In genomic region chr6:71588490-71588889, GRCh38 we compare ENCODE assay signal across 17 cellular contexts.
DNase-seq lines count a peak whose midpoint lies in the region; ATAC-seq and TF ChIP-seq lines count a peak whose summit lies in the region.
"Had no signal": no experiment of that assay in that cellular context is flagged by ENCODE, and none has a peak within 500 bp of the region (broad histone marks: within the 10 kb centered on the region; RNA-seq: fewer than 3 reads in every experiment).

No MANE protein-coding gene starts in this region.

- no peaks in the 10 kb centered on the region for H3K4me1 Mint-ChIP-seq in endodermal cell

- H3K27me3 Mint-ChIP-seq in endodermal cell (ENCODE audit: insufficient read depth): peaks cover 2% of the 10 kb centered on the region

- BruUV-seq in IMR-90 (replicated peaks; lab: Mats Ljungman, UMichigan): no TSS peak

- H3K23ac ChIP-seq in IMR-90 (ENCODE audit: low read depth, low read length): no peak overlapping the region

- dilution Hi-C loops in IMR-90 (cut with HindIII; ENCODE audit: low sequenced_read_pairs, unreplicated experiment): no loop called here

- H3K27ac ChIP-seq in IMR-90 (ENCODE audit: insufficient read depth, low read length) (no peak overlapping the region), endodermal cell (ENCODE audit: low read depth, low read length) (no peak overlapping the region), osteoblast (ENCODE audit: low read depth, low read length) (no peak overlapping the region), upper lobe of right lung (no peak overlapping the region), RWPE1 (no peak overlapping the region), right lobe of liver (no peak overlapping the region)
- H3K27ac ChIP-seq: C4-2B had no signal

- no peak overlapping the region for H3K4me3 ChIP-seq in IMR-90 (ENCODE audit: insufficient read depth, low read depth, low read length)
- no peak overlapping the region for H3K4me3 ChIP-seq in endodermal cell (ENCODE audit: low read length)
- peak overlapping the region; percentile 21 for H3K4me3 ChIP-seq in osteoblast (ENCODE audit: insufficient read depth, low read length)
- H3K4me3 ChIP-seq in upper lobe of right lung: no peak overlapping the region
- H3K4me3 ChIP-seq in right lobe of liver: no peak overlapping the region

- no peak overlapping the region for H4K5ac ChIP-seq in IMR-90 (ENCODE audit: low read depth, low read length)

- H3K27ac Mint-ChIP-seq in endodermal cell: no peak overlapping the region

- H3K14ac ChIP-seq in IMR-90 (replicated peaks; ENCODE audit: low read depth, low read length): no peak overlapping the region

- H3K27me3 ChIP-seq in IMR-90 (ENCODE audit: control insufficient read depth, insufficient read depth, low read length) (peaks cover 2% of the 10 kb centered on the region; the same call in 1 of the 2 replicates), endodermal cell (ENCODE audit: control insufficient read depth, insufficient read depth, low read length, poor library complexity, severe bottlenecking) (no peaks in the 10 kb centered on the region), osteoblast (ENCODE audit: insufficient read depth, low read length) (no peaks in the 10 kb centered on the region), upper lobe of right lung (no peaks in the 10 kb centered on the region), right lobe of liver (no peaks in the 10 kb centered on the region)

- intact Hi-C loops in IMR-90 (cut with micrococcal nuclease): no loop called here
- intact Hi-C loops in upper lobe of right lung (cut with DNase I): no loop called here
- intact Hi-C loops in right lobe of liver (cut with DNase I): no loop called here

- no peaks in the 10 kb centered on the region for H3K79me2 ChIP-seq in osteoblast (ENCODE audit: insufficient read depth, low read length)

- POLR2A ChIA-PET in IMR-90 (lab: Charles Lee; ENCODE audit: unreplicated experiment): no interaction called here
- POLR2A ChIA-PET in RWPE1 (lab: Yijun Ruan, JAX; ENCODE audit: low non-redundant PET): no interaction called here

- H3K9me3 Mint-ChIP-seq in endodermal cell: peaks cover 2% of the 10 kb centered on the region

- TF ChIP-seq CTCF in IMR-90 (conservative IDR thresholded peaks at IDR 0.05; ENCODE audit: low read depth, low read length) (no peak), endodermal cell (conservative IDR thresholded peaks at IDR 0.05) (no peak), osteoblast (IDR thresholded peaks at IDR 0.05; ENCODE audit: extremely low read depth, low read depth, low read length) (no peak), upper lobe of right lung (IDR thresholded peaks at IDR 0.05) (no peak), RWPE1 (conservative IDR thresholded peaks at IDR 0.05; ENCODE audit: low read depth) (no peak), right lobe of liver (IDR thresholded peaks at IDR 0.05) (no peak)

- H3K9ac ChIP-seq in IMR-90 (ENCODE audit: low read depth, low read length) (no peak overlapping the region), endodermal cell (ENCODE audit: extremely low read depth, low read length, poor library complexity, severe bottlenecking) (no peak overlapping the region)

- no peaks in the 10 kb centered on the region for H4K20me1 ChIP-seq in IMR-90 (ENCODE audit: insufficient read depth, low read length)
- no peaks in the 10 kb centered on the region for H4K20me1 ChIP-seq in osteoblast (ENCODE audit: insufficient read depth, low read length)

- TF ChIP-seq POLR2A in IMR-90 (IDR thresholded peaks at IDR 0.05; ENCODE audit: low read depth, low read length) (no peak), right lobe of liver (IDR thresholded peaks at IDR 0.05) (no peak)

- CTCF ChIA-PET in IMR-90 (lab: Yijun Ruan, JAX): no interaction called here
- CTCF ChIA-PET in RWPE1 (lab: Yijun Ruan, JAX): no interaction called here

- TF ChIP-seq RAD21 in IMR-90 (IDR thresholded peaks at IDR 0.05; ENCODE audit: low read length): no peak

- H2AFZ ChIP-seq in IMR-90 (replicated peaks; ENCODE audit: low read length, poor library complexity) (peak overlapping the region; percentile 58), osteoblast (ENCODE audit: low read length) (peak overlapping the region; percentile 29)

- no peaks in the 10 kb centered on the region for H3K9me1 ChIP-seq in IMR-90 (ENCODE audit: insufficient read depth, low read length)

- no peak overlapping the region for H3K4me3 Mint-ChIP-seq in endodermal cell

- no peak overlapping the region for H3K18ac ChIP-seq in IMR-90 (ENCODE audit: low read depth, low read length)

- H3K56ac ChIP-seq in IMR-90 (ENCODE audit: extremely low read depth, insufficient read depth, low read length): no peak overlapping the region

- no peaks in the 10 kb centered on the region for H3K36me3 Mint-ChIP-seq in endodermal cell (ENCODE audit: low read depth)

- no peak overlapping the region for H2BK15ac ChIP-seq in IMR-90 (ENCODE audit: low read depth, low read length)

- H3K36me3 ChIP-seq in IMR-90 (ENCODE audit: control insufficient read depth, insufficient read depth, low read length) (no peaks in the 10 kb centered on the region), endodermal cell (ENCODE audit: control insufficient read depth, insufficient read depth, low read length) (no peaks in the 10 kb centered on the region), osteoblast (ENCODE audit: insufficient read depth, low read length) (no peaks in the 10 kb centered on the region), upper lobe of right lung (no peaks in the 10 kb centered on the region), right lobe of liver (no peaks in the 10 kb centered on the region)

- DNase-seq in IMR-90: no peak
- peak; percentile 46 for DNase-seq in endodermal cell
- DNase-seq in osteoblast (ENCODE audit: insufficient read length, low spot score, missing footprints): no peak
- peak; percentile 48 for DNase-seq in upper lobe of right lung
- DNase-seq in RWPE1 (ENCODE audit: low spot score): no peak
- no peak for DNase-seq in right lobe of liver
- DNase-seq: AML-193, DMS79, HCEC 1CT, KBM-7, NCI-H1105 treated with DMSO at 0.1 percent for 48 hours, NCI-H1694, NCI-H510A treated with DMSO at 0.1 percent for 48 hours, NCI-H774, Right ventricle myocardium superior had no signal

- ATAC-seq in IMR-90 (ENCODE audit: low read depth): no peak
- ATAC-seq in upper lobe of right lung: no peak
- ATAC-seq in right lobe of liver: no peak
- ATAC-seq in GM19023 (IDR thresholded peaks at IDR 0.05; ENCODE audit: unreplicated experiment): no peak

- 26% methylated on average over 7 of the region's 28 CpGs; no CpG with 5 or more reads in 1 of the 2 experiments for WGBS in IMR-90 (ENCODE audit: extremely low coverage in 2 of 2, insufficient read length in 1 of 2), 2 experiments
- WGBS in endodermal cell (ENCODE audit: insufficient coverage in 1 of 2, insufficient read length in 1 of 2), 2 experiments: 95 to 97% methylated on average over 11 to 28 of the region's 28 CpGs
- WGBS in right lobe of liver (ENCODE audit: insufficient coverage, low coverage, low lambda C conversion rate, missing lambda C conversion rate): 31% methylated on average over 20 of the region's 28 CpGs

- H3K79me1 ChIP-seq in IMR-90 (ENCODE audit: low read depth in 1 of 2, low read length in 2 of 2): no peaks in the 10 kb centered on the region

- H2BK20ac ChIP-seq in IMR-90 (ENCODE audit: low read depth, low read length): no peak overlapping the region

- H2AK9ac ChIP-seq in IMR-90 (replicated peaks; ENCODE audit: low read depth, low read length, poor library complexity): no peak overlapping the region

- H2BK5ac ChIP-seq in IMR-90 (ENCODE audit: low read depth, low read length, poor library complexity, severe bottlenecking): no peak overlapping the region

- H3K9me3 ChIP-seq in IMR-90 (ENCODE audit: control insufficient read depth, insufficient read depth, low read length) (no peaks in the 10 kb centered on the region), endodermal cell (ENCODE audit: control insufficient read depth, low read length) (no peaks in the 10 kb centered on the region), osteoblast (ENCODE audit: low read depth, low read length) (no peaks in the 10 kb centered on the region), upper lobe of right lung (no peaks in the 10 kb centered on the region), right lobe of liver (no peaks in the 10 kb centered on the region)

- H2BK120ac ChIP-seq in IMR-90 (ENCODE audit: low read depth, low read length): no peak overlapping the region

- H3K4me2 ChIP-seq in IMR-90 (ENCODE audit: low read depth, low read length): no peak overlapping the region
- no peak overlapping the region for H3K4me2 ChIP-seq in osteoblast (ENCODE audit: insufficient read depth, low read length)

- H3K4me1 ChIP-seq in IMR-90 (ENCODE audit: control insufficient read depth, insufficient read depth, low read length) (no peaks in the 10 kb centered on the region), endodermal cell (ENCODE audit: control insufficient read depth, insufficient read depth, low read length) (no peaks in the 10 kb centered on the region), osteoblast (ENCODE audit: insufficient read depth, low read length) (no peaks in the 10 kb centered on the region), upper lobe of right lung (no peaks in the 10 kb centered on the region), right lobe of liver (no peaks in the 10 kb centered on the region)

- H4K8ac ChIP-seq in IMR-90 (ENCODE audit: low read depth in 2 of 2, low read length in 2 of 2): no peak overlapping the region

- H3K4ac ChIP-seq in IMR-90 (ENCODE audit: low read depth, low read length): no peak overlapping the region

- no peak overlapping the region for H2AK5ac ChIP-seq in IMR-90 (ENCODE audit: low read depth, low read length)

- in situ Hi-C loops in IMR-90 (cut with MboI; ENCODE audit: low sequenced_read_pairs): no loop called here

- H4K91ac ChIP-seq in IMR-90 (ENCODE audit: insufficient read depth, low read depth, low read length): no peak overlapping the region

TF ChIP-seq in IMR-90, 13 proteins besides CTCF, POLR2A, EP300 and RAD21 (continues in another document):
- TF ChIP-seq MXI1 (IDR thresholded peaks at IDR 0.05; ENCODE audit: borderline replicate concordance, low read depth, low read length) (no peak), CEBPB (IDR thresholded peaks at IDR 0.05; ENCODE audit: low read depth, low read length) (no peak), MAFK (IDR thresholded peaks at IDR 0.05; ENCODE audit: low read depth, low read length) (no peak)
- TF ChIP-seq, protein P1, sequence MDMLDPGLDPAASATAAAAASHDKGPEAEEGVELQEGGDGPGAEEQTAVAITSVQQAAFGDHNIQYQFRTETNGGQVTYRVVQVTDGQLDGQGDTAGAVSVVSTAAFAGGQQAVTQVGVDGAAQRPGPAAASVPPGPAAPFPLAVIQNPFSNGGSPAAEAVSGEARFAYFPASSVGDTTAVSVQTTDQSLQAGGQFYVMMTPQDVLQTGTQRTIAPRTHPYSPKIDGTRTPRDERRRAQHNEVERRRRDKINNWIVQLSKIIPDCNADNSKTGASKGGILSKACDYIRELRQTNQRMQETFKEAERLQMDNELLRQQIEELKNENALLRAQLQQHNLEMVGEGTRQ (IDR thresholded peaks at IDR 0.05; ENCODE audit: low read depth, low read length): no peak

Comparison
In these comparisons a context has a peak if more than half of its experiments do, and no peak if none do; other contexts are left out.
1. DNase-seq: peak in endodermal cell (single experiment) and upper lobe of right lung (single experiment); none in IMR-90 (single experiment), osteoblast (single experiment), RWPE1 (single experiment) and right lobe of liver (0 of 3).